Comparison of ENCODE assay signal across 1 cellular context in genomic region chr9:112012026-112012902, GRCh38.
TF ChIP-seq lines count a peak whose summit lies in the region.

No MANE protein-coding gene starts in this region.

TF ChIP-seq in GM23338, 12 proteins besides CTCF, POLR2A, EP300 and RAD21 (continued from another document):
- TF ChIP-seq ETS1 (IDR thresholded peaks at IDR 0.05) (no peak), CREB1 (CRISPR knock-in tag; IDR thresholded peaks at IDR 0.05; ENCODE audit: low read depth) (no peak), REST (IDR thresholded peaks at IDR 0.05; ENCODE audit: unreplicated experiment) (no peak)
